Comparison of ENCODE assay signal across 1 cellular context in genomic region chr3:165193392-165194268, GRCh38.
TF ChIP-seq lines count a peak whose summit lies in the region.

No MANE protein-coding gene starts in this region.

TF ChIP-seq in SK-N-SH treated with all-trans-retinoic acid at 6 μM for 48 hours, 23 proteins besides CTCF, POLR2A, EP300 and RAD21 (continued from another document):
- TF ChIP-seq TSHZ2 (CRISPR knock-in tag; IDR thresholded peaks at IDR 0.05) (no peak), ZFP30 (CRISPR knock-in tag; IDR thresholded peaks at IDR 0.05) (no peak), GLIS3 (CRISPR knock-in tag; IDR thresholded peaks at IDR 0.05) (no peak), OSR1 (CRISPR knock-in tag; IDR thresholded peaks at IDR 0.05) (no peak), ISL1 (CRISPR knock-in tag; IDR thresholded peaks at IDR 0.05) (no peak), ZNF70 (CRISPR knock-in tag; IDR thresholded peaks at IDR 0.05) (no peak), RARB (CRISPR knock-in tag; IDR thresholded peaks at IDR 0.05) (no peak), ZC3H10 (CRISPR knock-in tag; IDR thresholded peaks at IDR 0.05) (no peak), POU6F1 (CRISPR knock-in tag; IDR thresholded peaks at IDR 0.05; ENCODE audit: borderline replicate concordance, low read depth) (no peak), TOX (CRISPR knock-in tag; IDR thresholded peaks at IDR 0.05; ENCODE audit: borderline replicate concordance) (no peak)
